8 cellular contexts compared by ENCODE assay signal in the genomic region with DNA sequence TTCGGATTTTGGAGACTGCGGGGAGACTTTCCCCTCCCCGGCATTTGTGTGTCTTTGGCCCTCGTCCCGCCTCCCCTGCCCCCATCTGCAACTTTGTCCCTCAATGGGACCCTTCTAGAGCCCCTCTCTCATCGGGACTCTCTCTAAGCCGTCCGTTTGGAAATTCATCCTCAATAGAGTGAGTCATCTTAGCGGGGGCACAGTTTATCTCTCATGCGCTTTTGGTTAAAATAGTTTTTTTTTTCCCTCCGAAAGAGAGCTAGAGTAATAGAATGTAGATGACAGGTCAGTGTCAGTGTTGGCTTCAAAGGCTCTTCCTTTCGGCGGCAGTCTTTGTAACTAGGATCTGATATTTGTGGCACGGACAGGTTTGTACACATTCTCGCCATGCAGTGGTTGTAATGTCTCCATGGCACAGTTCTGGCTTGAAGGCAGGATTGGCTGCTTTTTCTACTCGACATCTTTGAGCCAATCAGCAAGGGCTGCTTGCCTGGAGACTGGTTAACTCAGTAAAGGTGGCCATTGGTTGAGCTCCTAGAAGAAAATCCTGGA. TPM values are rescaled to one million over a fixed set of nuclear protein-coding genes. Genes with fewer than 3 reads are reported as not detected.
DNase-seq lines count a peak whose midpoint lies in the region; TF ChIP-seq lines count a peak whose summit lies in the region.

No MANE protein-coding gene starts in this region.

- H3K36me3 Mint-ChIP-seq in HFFc6 (ENCODE audit: low read depth) (no peaks in the 10 kb centered on the region), glutamatergic neuron (ENCODE audit: unreplicated experiment) (peaks cover 5% of the 10 kb centered on the region)
- peaks cover 11% of the 10 kb centered on the region for H3K36me3 Mint-ChIP-seq in activated naive CD8-positive, alpha-beta T cell treated with anti-CD3 and anti-CD28 coated beads for 36 hours

- H3K79me2 ChIP-seq in SK-N-SH (ENCODE audit: insufficient read depth) (peaks cover 30% of the 10 kb centered on the region), osteoblast (ENCODE audit: insufficient read depth, low read length) (peaks cover 3% of the 10 kb centered on the region)

- no peak for TF ChIP-seq RAD21 in SK-N-SH (IDR thresholded peaks at IDR 0.05; ENCODE audit: low read length)

- peak overlapping the region; percentile 92 for H3K27ac Mint-ChIP-seq in HFFc6
- H3K27ac Mint-ChIP-seq in activated naive CD8-positive, alpha-beta T cell treated with anti-CD3 and anti-CD28 coated beads for 36 hours, result peak overlapping the region; percentile 99
- H3K27ac Mint-ChIP-seq in glutamatergic neuron (ENCODE audit: unreplicated experiment), result peak overlapping the region; percentile 85

- peak overlapping the region; percentile 94 for H3K9ac ChIP-seq in SK-N-SH

- WGBS in SK-N-SH (ENCODE audit: low lambda C conversion rate), result under 1% methylated on average over 16 of the region's 16 CpGs
- WGBS in tibial nerve, 2 donors, result 1% methylated on average over 16 of the region's 16 CpGs

- CTCF ChIA-PET in SK-N-SH (lab: Yijun Ruan, JAX), result interaction anchor here (0.8 to 3.6 kb wide), 9 partner anchors 11 to 493 kb away, joined by 3 to 54 read pairs (median 4); partner anchors contain the start of gene PDS5A

- H3K9me3 ChIP-seq in SK-N-SH, result no peaks in the 10 kb centered on the region
- no peaks in the 10 kb centered on the region for H3K9me3 ChIP-seq in osteoblast (ENCODE audit: low read depth, low read length)
- no peaks in the 10 kb centered on the region for H3K9me3 ChIP-seq in tibial nerve

- H3K36me3 ChIP-seq in SK-N-SH (replicated peaks in 1 of 2; ENCODE audit: control insufficient read depth in 1 of 2, insufficient read depth in 2 of 2, low read length in 1 of 2), result no peaks in the 10 kb centered on the region
- H3K36me3 ChIP-seq in osteoblast (ENCODE audit: insufficient read depth, low read length), result no peaks in the 10 kb centered on the region
- no peaks in the 10 kb centered on the region for H3K36me3 ChIP-seq in tibial nerve

- peak overlapping the region; percentile 91 for H3K4me3 ChIP-seq in GM08714 (ENCODE audit: low read length)
- peak overlapping the region; percentile 71 to 82 for H3K4me3 ChIP-seq in SK-N-SH (ENCODE audit: low read depth in 2 of 2, low read length in 1 of 2)
- peak overlapping the region; percentile 74 for H3K4me3 ChIP-seq in osteoblast (ENCODE audit: insufficient read depth, low read length)
- peak overlapping the region; percentile 74 to 96 (median 84) for H3K4me3 ChIP-seq in tibial nerve

- H3K27me3 ChIP-seq in SK-N-SH (ENCODE audit: insufficient read depth) (no peaks in the 10 kb centered on the region), osteoblast (ENCODE audit: insufficient read depth, low read length) (no peaks in the 10 kb centered on the region), tibial nerve (no peaks in the 10 kb centered on the region)

- TF ChIP-seq EP300 in SK-N-SH (IDR thresholded peaks at IDR 0.05; ENCODE audit: borderline replicate concordance in 1 of 2, low read depth in 1 of 2, low read length in 1 of 2) (peak in 1 of 2 experiments; percentile 45; a peak in 1 of 4 replicates), tibial nerve (IDR thresholded peaks at IDR 0.05) (peak in 1 of 2 donors; percentile 72)

- POLR2A ChIA-PET in SK-N-SH (lab: Yijun Ruan, JAX), result interaction anchor here (0.7 to 1.3 kb wide), 3 partner anchors 10 to 599 kb away, joined by 3 to 4 read pairs (median 4); partner anchors contain the start of genes LIAS, RPL9 and UBE2K

- H3K4me1 ChIP-seq in SK-N-SH (ENCODE audit: control insufficient read depth in 1 of 2, insufficient read depth in 2 of 2, low read depth in 1 of 2, low read length in 1 of 2) (peaks cover 0 to 6% of the 10 kb centered on the region in 2 experiments; a peak in 3 of 4 replicates), osteoblast (ENCODE audit: insufficient read depth, low read length) (peaks cover 17% of the 10 kb centered on the region), tibial nerve (peaks cover 0 to 29% (median 4%) of the 10 kb centered on the region in 4 donors)

- peaks cover 2% of the 10 kb centered on the region; the same call in 1 of the 2 replicates for H3K27me3 Mint-ChIP-seq in HFFc6 (ENCODE audit: insufficient read depth)
- H3K27me3 Mint-ChIP-seq in activated naive CD8-positive, alpha-beta T cell treated with anti-CD3 and anti-CD28 coated beads for 36 hours, result no peaks in the 10 kb centered on the region
- H3K27me3 Mint-ChIP-seq in glutamatergic neuron (ENCODE audit: unreplicated experiment), result peaks cover 9% of the 10 kb centered on the region

- H3K9me2 ChIP-seq in SK-N-SH, result no peaks in the 10 kb centered on the region

- no peak for TF ChIP-seq CTCF in HFFc6 (IDR thresholded peaks at IDR 0.05)
- TF ChIP-seq CTCF in SK-N-SH (IDR thresholded peaks at IDR 0.05), result no peak
- TF ChIP-seq CTCF in glutamatergic neuron (IDR thresholded peaks at IDR 0.05; ENCODE audit: partially characterized antibody, unreplicated experiment), result no peak
- no peak for TF ChIP-seq CTCF in osteoblast (IDR thresholded peaks at IDR 0.05; ENCODE audit: extremely low read depth, low read depth, low read length)
- TF ChIP-seq CTCF in tibial nerve (IDR thresholded peaks at IDR 0.05), result no peak

- no peaks in the 10 kb centered on the region for H4K20me1 ChIP-seq in SK-N-SH (ENCODE audit: insufficient read depth)
- no peaks in the 10 kb centered on the region for H4K20me1 ChIP-seq in osteoblast (ENCODE audit: insufficient read depth, low read length)

- H3K4me2 ChIP-seq in SK-N-SH (peak overlapping the region; percentile 87), osteoblast (ENCODE audit: insufficient read depth, low read length) (peak overlapping the region; percentile 82)

- H3K4me1 Mint-ChIP-seq in HFFc6 (ENCODE audit: low read depth), result peaks cover 24% of the 10 kb centered on the region
- H3K4me1 Mint-ChIP-seq in activated naive CD8-positive, alpha-beta T cell treated with anti-CD3 and anti-CD28 coated beads for 36 hours, result peaks cover 33% of the 10 kb centered on the region
- peaks cover 9% of the 10 kb centered on the region for H3K4me1 Mint-ChIP-seq in glutamatergic neuron (ENCODE audit: low read depth, unreplicated experiment)

- H3K4me3 Mint-ChIP-seq in HFFc6, result peak overlapping the region; percentile 92
- H3K4me3 Mint-ChIP-seq in activated naive CD8-positive, alpha-beta T cell treated with anti-CD3 and anti-CD28 coated beads for 36 hours, result peak overlapping the region; percentile 98
- peak overlapping the region; percentile 93 for H3K4me3 Mint-ChIP-seq in glutamatergic neuron (ENCODE audit: unreplicated experiment)

- no peaks in the 10 kb centered on the region for H3K9me3 Mint-ChIP-seq in HFFc6
- H3K9me3 Mint-ChIP-seq in activated naive CD8-positive, alpha-beta T cell treated with anti-CD3 and anti-CD28 coated beads for 36 hours, result no peaks in the 10 kb centered on the region
- peaks cover 12% of the 10 kb centered on the region for H3K9me3 Mint-ChIP-seq in glutamatergic neuron (ENCODE audit: unreplicated experiment)

- DNase-seq in HFFc6 (peak; percentile 95), NAMALWA (ENCODE audit: low spot score) (peak; percentile 94), SK-N-SH (peak; percentile 84), glutamatergic neuron (peak; percentile 46), osteoblast (ENCODE audit: insufficient read length, low spot score, missing footprints) (peak; percentile 96), tibial nerve (ENCODE audit: low spot score in 2 of 2) (peak; percentile 45 to 76)
- peak; percentile 72 for DNase-seq in activated naive CD8-positive, alpha-beta T cell treated with anti-CD3 and anti-CD28 coated beads for 36 hours

- H2AFZ ChIP-seq in SK-N-SH (ENCODE audit: low read depth), result peak overlapping the region; percentile 89
- peak overlapping the region; percentile 82 for H2AFZ ChIP-seq in osteoblast (ENCODE audit: low read length)

- H3F3A ChIP-seq in SK-N-SH (replicated peaks; ENCODE audit: insufficient read depth), result peaks cover 23% of the 10 kb centered on the region

- peak; percentile 45 to 52 for TF ChIP-seq POLR2A in tibial nerve (IDR thresholded peaks at IDR 0.05)

- H3K27ac ChIP-seq in SK-N-SH (ENCODE audit: low read depth in 2 of 2, low read length in 1 of 2) (peak overlapping the region; percentile 97 to 98), osteoblast (ENCODE audit: low read depth, low read length) (peak overlapping the region; percentile 91), tibial nerve (peak overlapping the region; percentile 95 to 100 (median 96))

TF ChIP-seq in SK-N-SH, 30 proteins besides CTCF, POLR2A, EP300 and RAD21 (continues in another document):
- TF ChIP-seq MXI1 (IDR thresholded peaks at IDR 0.05; ENCODE audit: low read depth, low read length), result peak; percentile 60; the same call in 1 of the 2 replicates
- TF ChIP-seq NFIC (IDR thresholded peaks at IDR 0.05; ENCODE audit: borderline replicate concordance), result no peak
- TF ChIP-seq FOSL2 (IDR thresholded peaks at IDR 0.05; ENCODE audit: borderline replicate concordance, low read depth), result peak; percentile 59; the same call in 1 of the 2 replicates
- peak; percentile 97 for TF ChIP-seq RFX5 (IDR thresholded peaks at IDR 0.05; ENCODE audit: low read length)
- TF ChIP-seq IRF3 (IDR thresholded peaks at IDR 0.05; ENCODE audit: low read depth, low read length), result peak; percentile 47; the same call in 1 of the 2 replicates
- peak; percentile 61 for TF ChIP-seq TAF1 (IDR thresholded peaks at IDR 0.05; ENCODE audit: borderline replicate concordance, low read depth, low read length)

RNA-seq across cellular contexts. Expression of gene N4BP2, which starts 1.0 kb away (rescaled TPM):
- total RNA-seq in HFFc6 (2021; fragmentation: NEBNext Ultra II Directional; extraction: Animal tissue kit (Norgen Biotek cat#: 25700)), result 1 to 10 TPM; 1.0 to 2.1 (median 1.9) TPM
- polyA plus RNA-seq in SK-N-SH (2012; rRNA removed), result 1.2 and 1.4 TPM in 2 replicates
- polyA plus RNA-seq in SK-N-SH (2012; cell fraction: cytosol; rRNA removed), result 1.6 and 1.8 TPM in 2 replicates
- 1.4 and 3.2 TPM in 2 replicates for polyA plus RNA-seq in SK-N-SH (2012; cell fraction: nucleus; rRNA removed)
- total RNA-seq in activated naive CD8-positive, alpha-beta T cell treated with anti-CD3 and anti-CD28 coated beads for 36 hours, result 10 to 100 TPM; 17.6 to 21.9 TPM
- total RNA-seq in glutamatergic neuron (ENCODE audit: unreplicated experiment), result 9.7 TPM
- 18.6 and 19.2 TPM in 2 replicates for total RNA-seq in osteoblast
- total RNA-seq in tibial nerve, result 1 to 10 TPM; 4.5 to 8.3 (median 6.4) TPM

Comparison
In these comparisons a context has a peak if more than half of its experiments do, and no peak if none do; other contexts are left out.
1. Peak in every context shown above with its lines: DNase-seq, H3K4me3 ChIP-seq and H3K27ac ChIP-seq.
2. DNase-seq: peak in every context shown above with its lines; median percentile 96 in osteoblast; 95 in HFFc6; 94 in NAMALWA; 84 in SK-N-SH; 72 in activated naive CD8-positive, alpha-beta T cell treated with anti-CD3 and anti-CD28 coated beads for 36 hours; 60 in tibial nerve; 46 in glutamatergic neuron.